In the genomic region with DNA sequence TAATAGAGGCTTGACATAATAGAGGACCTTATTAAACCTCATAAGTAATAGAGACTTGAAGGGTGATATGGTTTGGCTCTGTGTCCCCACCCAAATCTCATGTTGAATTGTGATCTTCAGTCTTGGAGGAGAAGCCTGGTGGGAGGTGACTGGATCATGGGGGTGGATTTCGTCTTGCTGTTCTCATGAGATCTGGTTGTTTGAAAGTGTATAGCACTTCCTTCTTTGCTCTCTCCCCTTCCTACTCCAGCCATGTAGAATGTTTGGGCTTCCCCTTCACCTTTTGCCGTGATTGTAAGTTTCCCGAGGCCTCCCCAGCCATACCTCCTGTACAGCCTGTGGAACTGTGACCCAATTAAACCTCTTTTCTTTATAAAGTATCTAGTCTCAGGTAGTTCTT, we compare ENCODE assay signal across 1 cellular context.
TF ChIP-seq lines count a peak whose summit lies in the region.

No MANE protein-coding gene starts in this region.

TF ChIP-seq in GM23338, 12 proteins besides CTCF, POLR2A, EP300 and RAD21 (continued from another document):
- TF ChIP-seq, protein P1, sequence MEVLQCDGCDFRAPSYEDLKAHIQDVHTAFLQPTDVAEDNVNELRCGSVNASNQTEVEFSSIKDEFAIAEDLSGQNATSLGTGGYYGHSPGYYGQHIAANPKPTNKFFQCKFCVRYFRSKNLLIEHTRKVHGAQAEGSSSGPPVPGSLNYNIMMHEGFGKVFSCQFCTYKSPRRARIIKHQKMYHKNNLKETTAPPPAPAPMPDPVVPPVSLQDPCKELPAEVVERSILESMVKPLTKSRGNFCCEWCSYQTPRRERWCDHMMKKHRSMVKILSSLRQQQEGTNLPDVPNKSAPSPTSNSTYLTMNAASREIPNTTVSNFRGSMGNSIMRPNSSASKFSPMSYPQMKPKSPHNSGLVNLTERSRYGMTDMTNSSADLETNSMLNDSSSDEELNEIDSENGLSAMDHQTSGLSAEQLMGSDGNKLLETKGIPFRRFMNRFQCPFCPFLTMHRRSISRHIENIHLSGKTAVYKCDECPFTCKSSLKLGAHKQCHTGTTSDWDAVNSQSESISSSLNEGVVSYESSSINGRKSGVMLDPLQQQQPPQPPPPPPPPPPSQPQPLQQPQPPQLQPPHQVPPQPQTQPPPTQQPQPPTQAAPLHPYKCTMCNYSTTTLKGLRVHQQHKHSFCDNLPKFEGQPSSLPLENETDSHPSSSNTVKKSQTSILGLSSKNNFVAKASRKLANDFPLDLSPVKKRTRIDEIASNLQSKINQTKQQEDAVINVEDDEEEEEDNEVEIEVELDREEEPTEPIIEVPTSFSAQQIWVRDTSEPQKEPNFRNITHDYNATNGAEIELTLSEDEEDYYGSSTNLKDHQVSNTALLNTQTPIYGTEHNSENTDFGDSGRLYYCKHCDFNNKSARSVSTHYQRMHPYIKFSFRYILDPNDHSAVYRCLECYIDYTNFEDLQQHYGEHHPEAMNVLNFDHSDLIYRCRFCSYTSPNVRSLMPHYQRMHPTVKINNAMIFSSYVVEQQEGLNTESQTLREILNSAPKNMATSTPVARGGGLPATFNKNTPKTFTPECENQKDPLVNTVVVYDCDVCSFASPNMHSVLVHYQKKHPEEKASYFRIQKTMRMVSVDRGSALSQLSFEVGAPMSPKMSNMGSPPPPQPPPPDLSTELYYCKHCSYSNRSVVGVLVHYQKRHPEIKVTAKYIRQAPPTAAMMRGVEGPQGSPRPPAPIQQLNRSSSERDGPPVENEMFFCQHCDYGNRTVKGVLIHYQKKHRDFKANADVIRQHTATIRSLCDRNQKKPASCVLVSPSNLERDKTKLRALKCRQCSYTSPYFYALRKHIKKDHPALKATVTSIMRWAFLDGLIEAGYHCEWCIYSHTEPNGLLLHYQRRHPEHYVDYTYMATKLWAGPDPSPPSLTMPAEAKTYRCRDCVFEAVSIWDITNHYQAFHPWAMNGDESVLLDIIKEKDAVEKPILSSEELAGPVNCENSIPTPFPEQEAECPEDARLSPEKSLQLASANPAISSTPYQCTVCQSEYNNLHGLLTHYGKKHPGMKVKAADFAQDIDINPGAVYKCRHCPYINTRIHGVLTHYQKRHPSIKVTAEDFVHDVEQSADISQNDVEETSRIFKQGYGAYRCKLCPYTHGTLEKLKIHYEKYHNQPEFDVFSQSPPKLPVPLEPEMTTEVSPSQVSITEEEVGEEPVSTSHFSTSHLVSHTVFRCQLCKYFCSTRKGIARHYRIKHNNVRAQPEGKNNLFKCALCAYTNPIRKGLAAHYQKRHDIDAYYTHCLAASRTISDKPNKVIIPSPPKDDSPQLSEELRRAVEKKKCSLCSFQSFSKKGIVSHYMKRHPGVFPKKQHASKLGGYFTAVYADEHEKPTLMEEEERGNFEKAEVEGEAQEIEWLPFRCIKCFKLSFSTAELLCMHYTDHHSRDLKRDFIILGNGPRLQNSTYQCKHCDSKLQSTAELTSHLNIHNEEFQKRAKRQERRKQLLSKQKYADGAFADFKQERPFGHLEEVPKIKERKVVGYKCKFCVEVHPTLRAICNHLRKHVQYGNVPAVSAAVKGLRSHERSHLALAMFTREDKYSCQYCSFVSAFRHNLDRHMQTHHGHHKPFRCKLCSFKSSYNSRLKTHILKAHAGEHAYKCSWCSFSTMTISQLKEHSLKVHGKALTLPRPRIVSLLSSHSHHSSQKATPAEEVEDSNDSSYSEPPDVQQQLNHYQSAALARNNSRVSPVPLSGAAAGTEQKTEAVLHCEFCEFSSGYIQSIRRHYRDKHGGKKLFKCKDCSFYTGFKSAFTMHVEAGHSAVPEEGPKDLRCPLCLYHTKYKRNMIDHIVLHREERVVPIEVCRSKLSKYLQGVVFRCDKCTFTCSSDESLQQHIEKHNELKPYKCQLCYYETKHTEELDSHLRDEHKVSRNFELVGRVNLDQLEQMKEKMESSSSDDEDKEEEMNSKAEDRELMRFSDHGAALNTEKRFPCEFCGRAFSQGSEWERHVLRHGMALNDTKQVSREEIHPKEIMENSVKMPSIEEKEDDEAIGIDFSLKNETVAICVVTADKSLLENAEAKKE (CRISPR knock-in tag; IDR thresholded peaks at IDR 0.05) = no peak
- TF ChIP-seq STAT1 (IDR thresholded peaks at IDR 0.05; ENCODE audit: unreplicated experiment) = no peak
- no peak for TF ChIP-seq CREB1 (CRISPR knock-in tag; IDR thresholded peaks at IDR 0.05; ENCODE audit: low read depth)
- no peak for TF ChIP-seq ZNF331 (CRISPR knock-in tag; IDR thresholded peaks at IDR 0.05; ENCODE audit: low read depth)
- no peak for TF ChIP-seq POLR2AphosphoS5 (IDR thresholded peaks at IDR 0.05; ENCODE audit: low read depth)
- TF ChIP-seq EZH2 (IDR thresholded peaks at IDR 0.05; ENCODE audit: low read depth, unreplicated experiment) = no peak
- TF ChIP-seq, protein P2, sequence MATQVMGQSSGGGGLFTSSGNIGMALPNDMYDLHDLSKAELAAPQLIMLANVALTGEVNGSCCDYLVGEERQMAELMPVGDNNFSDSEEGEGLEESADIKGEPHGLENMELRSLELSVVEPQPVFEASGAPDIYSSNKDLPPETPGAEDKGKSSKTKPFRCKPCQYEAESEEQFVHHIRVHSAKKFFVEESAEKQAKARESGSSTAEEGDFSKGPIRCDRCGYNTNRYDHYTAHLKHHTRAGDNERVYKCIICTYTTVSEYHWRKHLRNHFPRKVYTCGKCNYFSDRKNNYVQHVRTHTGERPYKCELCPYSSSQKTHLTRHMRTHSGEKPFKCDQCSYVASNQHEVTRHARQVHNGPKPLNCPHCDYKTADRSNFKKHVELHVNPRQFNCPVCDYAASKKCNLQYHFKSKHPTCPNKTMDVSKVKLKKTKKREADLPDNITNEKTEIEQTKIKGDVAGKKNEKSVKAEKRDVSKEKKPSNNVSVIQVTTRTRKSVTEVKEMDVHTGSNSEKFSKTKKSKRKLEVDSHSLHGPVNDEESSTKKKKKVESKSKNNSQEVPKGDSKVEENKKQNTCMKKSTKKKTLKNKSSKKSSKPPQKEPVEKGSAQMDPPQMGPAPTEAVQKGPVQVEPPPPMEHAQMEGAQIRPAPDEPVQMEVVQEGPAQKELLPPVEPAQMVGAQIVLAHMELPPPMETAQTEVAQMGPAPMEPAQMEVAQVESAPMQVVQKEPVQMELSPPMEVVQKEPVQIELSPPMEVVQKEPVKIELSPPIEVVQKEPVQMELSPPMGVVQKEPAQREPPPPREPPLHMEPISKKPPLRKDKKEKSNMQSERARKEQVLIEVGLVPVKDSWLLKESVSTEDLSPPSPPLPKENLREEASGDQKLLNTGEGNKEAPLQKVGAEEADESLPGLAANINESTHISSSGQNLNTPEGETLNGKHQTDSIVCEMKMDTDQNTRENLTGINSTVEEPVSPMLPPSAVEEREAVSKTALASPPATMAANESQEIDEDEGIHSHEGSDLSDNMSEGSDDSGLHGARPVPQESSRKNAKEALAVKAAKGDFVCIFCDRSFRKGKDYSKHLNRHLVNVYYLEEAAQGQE (IDR thresholded peaks at IDR 0.05; ENCODE audit: unreplicated experiment) = no peak
- TF ChIP-seq JUNB (IDR thresholded peaks at IDR 0.05; ENCODE audit: unreplicated experiment) = no peak
- TF ChIP-seq EZH2phosphoT487 (IDR thresholded peaks at IDR 0.05; ENCODE audit: unreplicated experiment) = no peak
- TF ChIP-seq, protein P3, sequence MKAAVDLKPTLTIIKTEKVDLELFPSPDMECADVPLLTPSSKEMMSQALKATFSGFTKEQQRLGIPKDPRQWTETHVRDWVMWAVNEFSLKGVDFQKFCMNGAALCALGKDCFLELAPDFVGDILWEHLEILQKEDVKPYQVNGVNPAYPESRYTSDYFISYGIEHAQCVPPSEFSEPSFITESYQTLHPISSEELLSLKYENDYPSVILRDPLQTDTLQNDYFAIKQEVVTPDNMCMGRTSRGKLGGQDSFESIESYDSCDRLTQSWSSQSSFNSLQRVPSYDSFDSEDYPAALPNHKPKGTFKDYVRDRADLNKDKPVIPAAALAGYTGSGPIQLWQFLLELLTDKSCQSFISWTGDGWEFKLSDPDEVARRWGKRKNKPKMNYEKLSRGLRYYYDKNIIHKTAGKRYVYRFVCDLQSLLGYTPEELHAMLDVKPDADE (IDR thresholded peaks at IDR 0.05) = no peak
